In genomic region chr12:132698336-132698735, GRCh38 we compare ENCODE assay signal across 33 cellular contexts.
"Had no signal": no experiment of that assay in that cellular context is flagged by ENCODE, and none has a peak within 500 bp of the region (broad histone marks: within the 10 kb centered on the region; RNA-seq: fewer than 3 reads in every experiment).

No MANE protein-coding gene starts in this region.

- H3K9me2 ChIP-seq: SK-N-SH had no signal

- H3K4me2 ChIP-seq: KMS-11, SK-N-SH had no signal

- FAIRE-seq: TTC549 had no signal

- H3K4me1 Mint-ChIP-seq: activated T-helper 17 cell treated with anti-CD3 and anti-CD28 coated beads, Interleukin-2, amount 50 U/mL, for 72 hours had no signal

- H3K27me3 ChIP-seq: ascending aorta, cardiac muscle cell, SJCRH30 had no signal

- H3K4me3 ChIP-seq: ascending aorta, cardiac muscle cell, SJCRH30 had no signal

- H3K9me3 ChIP-seq: ascending aorta, SJCRH30, SK-N-SH had no signal

- H3K27me3 Mint-ChIP-seq: activated CD4-positive, alpha-beta T cell treated with anti-CD3 and anti-CD28 coated beads, Interleukin-2, amount 10 ng/mL, durations not matched to agents 24 days and 14 days; activated CD8-positive, alpha-beta T cell treated with anti-CD3 and anti-CD28 coated beads for 36 hours; activated naive CD8-positive, alpha-beta T cell treated with anti-CD3 and anti-CD28 coated beads for 36 hours; activated T-helper 17 cell treated with anti-CD3 and anti-CD28 coated beads, Interleukin-2, amount 50 U/mL, for 72 hours; central memory CD8-positive, alpha-beta T cell had no signal

- ATAC-seq: activated CD8-positive, alpha-beta T cell treated with anti-CD3 and anti-CD28 coated beads for 36 hours; activated T-cell treated with anti-CD3 and anti-CD28 coated beads, Interleukin-2, amount 50 U/mL, for 72 hours; activated T-helper 17 cell treated with anti-CD3 and anti-CD28 coated beads, Interleukin-2, amount 50 U/mL, for 72 hours; Panc1 had no signal

- H3K4me3 Mint-ChIP-seq: activated CD4-positive, alpha-beta T cell treated with anti-CD3 and anti-CD28 coated beads, Interleukin-2, amount 10 ng/mL, durations not matched to agents 24 days and 14 days; activated CD8-positive, alpha-beta T cell treated with anti-CD3 and anti-CD28 coated beads for 36 hours; activated naive CD8-positive, alpha-beta T cell treated with anti-CD3 and anti-CD28 coated beads for 36 hours; activated T-cell treated with anti-CD3 and anti-CD28 coated beads, Interleukin-2, amount 50 U/mL, for 72 hours; activated T-helper 17 cell treated with anti-CD3 and anti-CD28 coated beads, Interleukin-2, amount 50 U/mL, for 72 hours; central memory CD8-positive, alpha-beta T cell; T-helper 1 cell treated with Interleukin-12 subunit alpha and Interleukin-12 subunit beta and Interleukin-4 antibody, amounts not matched to agents 30 μg/mL and 1 μg/mL, for 36 hours; T-helper 2 cell treated with Interferon-gamma antibody and Interleukin-4, amounts not matched to agents 5 μg/mL and 100 μg/mL, for 36 hours had no signal

- H3K27ac Mint-ChIP-seq: activated CD4-positive, alpha-beta T cell treated with anti-CD3 and anti-CD28 coated beads, Interleukin-2, amount 10 ng/mL, durations not matched to agents 24 days and 14 days; activated CD8-positive, alpha-beta T cell treated with anti-CD3 and anti-CD28 coated beads for 36 hours; activated naive CD8-positive, alpha-beta T cell treated with anti-CD3 and anti-CD28 coated beads for 36 hours; activated T-cell treated with anti-CD3 and anti-CD28 coated beads, Interleukin-2, amount 50 U/mL, for 72 hours; activated T-helper 17 cell treated with anti-CD3 and anti-CD28 coated beads, Interleukin-2, amount 50 U/mL, for 72 hours; T-helper 1 cell treated with Interleukin-12 subunit alpha and Interleukin-12 subunit beta and Interleukin-4 antibody, amounts not matched to agents 30 μg/mL and 1 μg/mL, for 36 hours; T-helper 2 cell treated with Interferon-gamma antibody and Interleukin-4, amounts not matched to agents 5 μg/mL and 100 μg/mL, for 36 hours had no signal

- H3K4me1 ChIP-seq: ascending aorta, SJCRH30 had no signal

- H3K9ac ChIP-seq: KMS-11, SK-N-SH had no signal

- H3K27ac ChIP-seq: ascending aorta, cardiac muscle cell, KMS-11, SJCRH30 had no signal

- H3K36me3 ChIP-seq: cardiac muscle cell had no signal

- DNase-seq: activated CD4-positive, alpha-beta T cell treated with anti-CD3 and anti-CD28 coated beads, Interleukin-2, amount 10 ng/mL, durations not matched to agents 24 days and 14 days; activated CD4-positive, alpha-beta T cell treated with anti-CD3 and anti-CD28 coated beads, Interleukin-2, amount 50 U/mL, for 4 hours; activated CD8-positive, alpha-beta T cell treated with anti-CD3 and anti-CD28 coated beads for 36 hours; activated effector memory CD4-positive, alpha-beta T cell treated with anti-CD3 and anti-CD28 coated beads, Interleukin-2, amount 50 U/mL, for 16 hours; activated naive CD4-positive, alpha-beta T cell; activated naive CD4-positive, alpha-beta T cell treated with anti-CD3 and anti-CD28 coated beads, Interleukin-2, amount 50 U/mL, for 16 hours; activated naive CD8-positive, alpha-beta T cell treated with anti-CD3 and anti-CD28 coated beads for 36 hours; activated T-cell treated with anti-CD3 and anti-CD28 coated beads, Interleukin-2, amount 50 U/mL, for 1 hour; activated T-cell treated with anti-CD3 and anti-CD28 coated beads, Interleukin-2, amount 50 U/mL, for 72 hours; amygdala; MM.1S; NCI-H1105; NCI-H1436; NCI-H1694; NCI-H2029; NCI-H2171; NCI-H510A; NCI-H526; NCI-H748 treated with DMSO at 0.1 percent for 48 hours; NK-92 treated with Interleukin-12 subunit alpha and Interleukin-12 subunit beta, amount 100 ng/mL, for 24 hours; OCI-M1; SHP77; SJCRH30; SK-N-SH had no signal

- H3K9me3 Mint-ChIP-seq: activated CD4-positive, alpha-beta T cell treated with anti-CD3 and anti-CD28 coated beads, Interleukin-2, amount 10 ng/mL, durations not matched to agents 24 days and 14 days; activated CD8-positive, alpha-beta T cell treated with anti-CD3 and anti-CD28 coated beads for 36 hours; activated naive CD8-positive, alpha-beta T cell treated with anti-CD3 and anti-CD28 coated beads for 36 hours; activated T-cell treated with anti-CD3 and anti-CD28 coated beads, Interleukin-2, amount 50 U/mL, for 72 hours; activated T-helper 17 cell treated with anti-CD3 and anti-CD28 coated beads, Interleukin-2, amount 50 U/mL, for 72 hours; central memory CD8-positive, alpha-beta T cell; T-helper 1 cell treated with Interleukin-12 subunit alpha and Interleukin-12 subunit beta and Interleukin-4 antibody, amounts not matched to agents 30 μg/mL and 1 μg/mL, for 36 hours; T-helper 2 cell treated with Interferon-gamma antibody and Interleukin-4, amounts not matched to agents 5 μg/mL and 100 μg/mL, for 36 hours had no signal
